ENCODE assay signal across 8 cellular contexts in genomic region chr15:31975446-31976229, GRCh38. TPM values are rescaled to one million over a fixed set of nuclear protein-coding genes. Genes with fewer than 3 reads are reported as not detected.
A peak's percentile ranks its signal among the peaks of the same experiment; 100 is the strongest.
DNase-seq lines count a peak whose midpoint lies in the region; ATAC-seq, FAIRE-seq and TF ChIP-seq lines count a peak whose summit lies in the region.
"Had no signal": no experiment of that assay in that cellular context is flagged by ENCODE, and none has a peak within 500 bp of the region (broad histone marks: within the 10 kb centered on the region; RNA-seq: fewer than 3 reads in every experiment).

No MANE protein-coding gene starts in this region.

- WGBS in H1 (ENCODE audit: extremely low coverage in 1 of 2, insufficient coverage in 1 of 2, insufficient read length in 1 of 2, insufficient replicate concordance in 2 of 2, low coverage in 1 of 2, low lambda C conversion rate in 2 of 2, missing lambda C conversion rate in 1 of 2), 2 experiments, result 72% methylated on average over 27 of the region's 27 CpGs; no CpG with 5 or more reads in 1 of the 2 experiments
- WGBS in psoas muscle, 3 donors, result 35 to 41% (median 36%) methylated on average over 27 of the region's 27 CpGs

- no peak overlapping the region for H2BK120ac ChIP-seq in H1 (replicated peaks; ENCODE audit: low read depth, low read length)

- H3K56ac ChIP-seq in H1 (replicated peaks; ENCODE audit: insufficient read length, low read depth, low read length), result no peak overlapping the region

- H3K27ac ChIP-seq in H1 (ENCODE audit: low read depth, low read length) (no peak overlapping the region), psoas muscle (no peak overlapping the region)

- peak overlapping the region; percentile 86; the same call in 1 of the 2 replicates for H2BK12ac ChIP-seq in H1 (ENCODE audit: low read depth, low read length)

- H4K20me1 ChIP-seq in H1 (replicated peaks in 1 of 2; ENCODE audit: control insufficient read depth in 1 of 2, insufficient read depth in 2 of 2, low read length in 2 of 2), result peaks cover 0 to 11% of the 10 kb centered on the region in 2 experiments

- no peak for FAIRE-seq in H1 (lab: Jason Lieb, UNC)

- CTCF ChIA-PET in H1 (lab: Charles Lee; ENCODE audit: partially characterized antibody), result interaction anchor here (0.6 to 4.6 kb wide), 26 partner anchors 11 to 775 kb away, joined by 3 to 52 read pairs (median 4); no protein-coding TSS in a partner anchor

- H2BK15ac ChIP-seq in H1 (ENCODE audit: low read length), result 0 out of 2 replicates have a peak overlapping the region, but pooled peaks have one; percentile 89

- H2AK5ac ChIP-seq in H1 (ENCODE audit: low read depth, low read length), result 0 out of 2 replicates have a peak overlapping the region, but pooled peaks have one; percentile 57

- no peak for TF ChIP-seq RAD21 in H1 (IDR thresholded peaks at IDR 0.05 in 1 of 2, conservative IDR thresholded peaks at IDR 0.05 in 1 of 2; ENCODE audit: low read depth in 2 of 2, low read length in 2 of 2)

- no peak for TF ChIP-seq EP300 in H1 (IDR thresholded peaks at IDR 0.05; ENCODE audit: borderline replicate concordance in 1 of 2, low read depth in 2 of 2, low read length in 2 of 2)

- TF ChIP-seq CTCF in GM12875 (IDR thresholded peaks at IDR 0.05; ENCODE audit: borderline replicate concordance, insufficient read depth, low read depth, low read length) (peak; percentile 29; the same call in 1 of the 2 replicates), H1 (IDR thresholded peaks at IDR 0.05; ENCODE audit: control extremely low read depth in 1 of 3, insufficient read depth in 1 of 3, low read depth in 1 of 3, low read length in 3 of 3) (peak; percentile 0 to 65 (median 53); a peak in 2 of 4 replicates), psoas muscle (IDR thresholded peaks at IDR 0.05) (no peak)

- peak overlapping the region; percentile 62 to 64 for H3K4me2 ChIP-seq in H1 (ENCODE audit: insufficient read depth in 1 of 2, low read depth in 2 of 2, low read length in 2 of 2)

- peak overlapping the region; percentile 91 for H2AFZ ChIP-seq in H1 (ENCODE audit: low read length)

- H3K27me3 ChIP-seq in H1 (replicated peaks in 1 of 4; ENCODE audit: control insufficient read depth in 3 of 4, extremely low read depth in 1 of 4, insufficient read depth in 3 of 4, low read length in 3 of 4) (peaks cover 0 to 13% (median 1%) of the 10 kb centered on the region in 4 experiments; a peak in 4 of 7 replicates), psoas muscle (ENCODE audit: insufficient read depth in 3 of 3, low read length in 2 of 3) (peaks cover 0 to 12% (median 0%) of the 10 kb centered on the region in 3 donors)

- H3K18ac ChIP-seq in H1 (ENCODE audit: extremely low read depth, low read length), result no peak overlapping the region

- H3K4me3 ChIP-seq in GM12875 (ENCODE audit: low read depth, low read length), result no peak overlapping the region
- peak overlapping the region in 3 of 4 experiments; percentile 4 to 47 (median 7); a peak in 4 of 8 replicates for H3K4me3 ChIP-seq in H1 (ENCODE audit: extremely low read depth in 1 of 4, insufficient read depth in 2 of 4, low read depth in 3 of 4, low read length in 4 of 4)
- H3K4me3 ChIP-seq in psoas muscle, result peak overlapping the region; percentile 44

- TF ChIP-seq POLR2A in H1 (IDR thresholded peaks at IDR 0.05; ENCODE audit: control extremely low read depth in 1 of 2, low read depth in 2 of 2, low read length in 2 of 2), result no peak

- no peak overlapping the region for H2BK20ac ChIP-seq in H1 (ENCODE audit: low read length)

- peak overlapping the region; percentile 3; the same call in 1 of the 2 replicates for H4K8ac ChIP-seq in H1 (ENCODE audit: extremely low read depth, insufficient read depth, low read length)

- H3K9ac ChIP-seq in H1 (replicated peaks in 1 of 4; ENCODE audit: extremely low read depth in 1 of 4, low read depth in 3 of 4, low read length in 3 of 4), result peak overlapping the region in 1 of 4 experiments; percentile 19; a peak in 1 of 7 replicates

- H3K23ac ChIP-seq in H1 (ENCODE audit: insufficient read length), result no peak overlapping the region

- no peaks in the 10 kb centered on the region; the same call in 1 of the 2 replicates for H3K79me1 ChIP-seq in H1 (ENCODE audit: low read depth, low read length)

- H3K4ac ChIP-seq in H1 (replicated peaks; ENCODE audit: insufficient read length, low read depth, low read length), result no peak overlapping the region

- H3K4me1 ChIP-seq in H1 (replicated peaks in 1 of 4; ENCODE audit: control insufficient read depth in 3 of 4, insufficient read depth in 4 of 4, low read length in 3 of 4), result peaks cover 0 to 12% (median 4%) of the 10 kb centered on the region in 4 experiments; a peak in 5 of 7 replicates
- H3K4me1 ChIP-seq in psoas muscle, result peaks cover 7% of the 10 kb centered on the region

- ATAC-seq in psoas muscle (peak in 3 of 4 donors; percentile 31 to 63 (median 55)), GM18858 (IDR thresholded peaks at IDR 0.05; ENCODE audit: unreplicated experiment) (no peak), GM19035 (IDR thresholded peaks at IDR 0.05; ENCODE audit: unreplicated experiment) (no peak)

- H3K14ac ChIP-seq in H1 (ENCODE audit: insufficient read length), result no peak overlapping the region

- no peak overlapping the region for H4K5ac ChIP-seq in H1 (ENCODE audit: insufficient read length, low read depth, low read length)

- no peaks in the 10 kb centered on the region for H3K79me2 ChIP-seq in H1 (ENCODE audit: control insufficient read depth in 1 of 2, insufficient read depth in 2 of 2, low read length in 2 of 2)

- POLR2A ChIA-PET in H1 (lab: Charles Lee; ENCODE audit: partially characterized antibody), result no interaction called here

- peaks cover 6% of the 10 kb centered on the region; the same call in 1 of the 2 replicates for H3K23me2 ChIP-seq in H1 (ENCODE audit: low read depth, low read length)

- H4K91ac ChIP-seq in H1 (replicated peaks; ENCODE audit: insufficient read length, low read length), result peak overlapping the region; percentile 25

- H2BK5ac ChIP-seq in H1 (ENCODE audit: low read depth, low read length), result peak overlapping the region; percentile 26; the same call in 1 of the 2 replicates

- H3K36me3 ChIP-seq in H1 (ENCODE audit: control insufficient read depth in 2 of 4, insufficient read depth in 4 of 4, low read length in 3 of 4) (no peaks in the 10 kb centered on the region), psoas muscle (ENCODE audit: insufficient read depth in 1 of 2, low read depth in 1 of 2) (no peaks in the 10 kb centered on the region)

- peak; percentile 27 for DNase-seq in NCI-H510A (lab: John Stamatoyannopoulos, UW)
- DNase-seq in H1 (ENCODE audit: low read depth in 1 of 2, low spot score in 2 of 2), result peak in 1 of 2 experiments; percentile 59
- no peak for DNase-seq in psoas muscle
- no peak for DNase-seq in stimulated activated naive CD4-positive, alpha-beta T cell treated with Interleukin-2 at 50 U/mL for 16 hours (lab: John Stamatoyannopoulos, UW)

- H3K9me3 ChIP-seq in H1 (ENCODE audit: insufficient read depth in 2 of 2, low read depth in 1 of 2, low read length in 1 of 2) (no peaks in the 10 kb centered on the region), psoas muscle (no peaks in the 10 kb centered on the region)

- intact Hi-C loops in psoas muscle (cut with DNase I), result loop anchor here (10.0 kb wide), 1 partner anchor 331 kb away; no protein-coding TSS in a partner anchor

TF ChIP-seq in H1, 55 proteins besides CTCF, POLR2A, EP300 and RAD21:
- TF ChIP-seq ASH2L (IDR thresholded peaks at IDR 0.05; ENCODE audit: low read length) (no peak), CHD2 (IDR thresholded peaks at IDR 0.05; ENCODE audit: low read length) (no peak), KDM1A (IDR thresholded peaks at IDR 0.05; ENCODE audit: borderline replicate concordance, low read length) (peak; percentile 87; the same call in 1 of the 2 replicates)

RNA-seq across cellular contexts. Expression of gene CHRNA7, which starts 54.7 kb away (rescaled TPM):
- total RNA-seq in H1 (2021; fragmentation: NEBNext Ultra II Directional; extraction: Animal tissue kit (Norgen Biotek cat#: 25700)), result 7.5 and 9.1 TPM in 2 replicates
- polyA plus RNA-seq in H1 (2011; rRNA removed), result 11.0 and 12.4 TPM in 2 replicates
- 7.4 TPM for polyA plus RNA-seq in H1 (2011; cell fraction: cytosol; rRNA removed)
- polyA plus RNA-seq in H1 (2011; cell fraction: nucleus; rRNA removed), result 20.6 TPM
- 7.1 to 7.9 TPM (median 7.6 TPM) in 4 replicates for polyA plus RNA-seq in H1 (2012, experiment 1 of 2)
- polyA plus RNA-seq in H1 (2012, experiment 2 of 2), result 5.3 TPM
- polyA plus RNA-seq in H1 (2013, experiment 1 of 2), result 4.3 TPM
- 5.0 TPM for polyA plus RNA-seq in H1 (2013, experiment 2 of 2)
- polyA minus RNA-seq in H1 (2011; rRNA and poly(A)+ RNA removed), result 32.8 and 36.1 TPM in 2 replicates
- 13.7 TPM for polyA minus RNA-seq in H1 (2011; cell fraction: cytosol; rRNA and poly(A)+ RNA removed)
- polyA minus RNA-seq in H1 (2011; cell fraction: nucleus; rRNA and poly(A)+ RNA removed), result 26.5 TPM
- under 1 TPM; 0.32 to 0.95 (median 0.69) TPM for total RNA-seq in psoas muscle
- 1 to 10 TPM in 1 of 3 donors, under 1 TPM in 2; 0.18 to 1.9 (median 0.35) TPM for polyA plus RNA-seq in psoas muscle
- total RNA-seq: lung microvascular endothelial cell had no signal

Comparison
In these comparisons a context has a peak if more than half of its experiments do, and no peak if none do; other contexts are left out.
1. ATAC-seq: peak in psoas muscle (3 of 4); none in GM18858 (single experiment) and GM19035 (single experiment).